Comparison of ENCODE assay signal across 18 cellular contexts in the genomic region with DNA sequence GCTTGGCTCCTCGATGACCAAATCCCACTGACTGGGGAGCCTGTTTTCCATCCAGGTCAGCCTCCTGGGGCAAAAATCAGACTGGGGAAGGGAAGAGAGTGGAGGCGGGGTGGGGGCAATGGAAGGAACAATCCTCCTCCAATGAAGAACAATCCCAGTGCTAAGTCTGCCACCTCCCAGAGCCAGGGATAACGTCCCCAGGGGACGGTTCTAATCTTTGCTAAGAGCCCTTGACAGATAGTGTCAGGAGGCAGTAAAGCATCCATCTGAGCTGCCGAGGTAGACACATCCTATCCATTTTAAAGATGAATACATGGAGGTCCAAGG.
"Had no signal": no experiment of that assay in that cellular context is flagged by ENCODE, and none has a peak within 500 bp of the region (broad histone marks: within the 10 kb centered on the region; RNA-seq: fewer than 3 reads in every experiment).

No MANE protein-coding gene starts in this region.

- H3K4me1 ChIP-seq: adrenal gland, sigmoid colon, tibial artery, uterus had no signal

- H3K27me3 ChIP-seq: adrenal gland, uterus had no signal

- ATAC-seq: activated naive CD4-positive, alpha-beta T cell treated with anti-CD3 and anti-CD28 coated beads, Interleukin-2, amount 50 U/mL, for 72 hours; left lobe of liver; stimulated activated naive B cell treated with anti-CD40 and anti-IgM and Interleukin-4, amounts not matched to agents 10 μg/mL and 1 μg/mL and 100 μg/mL, for 72 hours had no signal

- H3K36me3 ChIP-seq: adrenal gland, sigmoid colon, spleen, tibial artery, uterus had no signal

- H3K27ac ChIP-seq: adrenal gland, sigmoid colon, spleen, tibial artery, uterus had no signal

- H3K9me3 ChIP-seq: adrenal gland, sigmoid colon, spleen, tibial artery, uterus had no signal

- H3K4me3 ChIP-seq: adrenal gland, dorsolateral prefrontal cortex, lung, sigmoid colon, spleen, tibial artery, uterus had no signal

- DNase-seq: activated CD4-positive, alpha-beta T cell treated with anti-CD3 and anti-CD28 coated beads, Interleukin-2, amount 50 U/mL, for 48 hours; activated gamma-delta T cell treated with Interleukin-2 at 50 U/mL for 16 hours; caudate nucleus; dorsolateral prefrontal cortex; foreskin fibroblast; hippocampal formation; kidney; midbrain; posterior cingulate gyrus; sigmoid colon; spleen; stimulated activated naive B cell treated with anti-CD40 and anti-IgM and Interleukin-4, amounts not matched to agents 10 μg/mL and 1 μg/mL and 100 μg/mL, for 72 hours; tibial artery; uterus had no signal
